ENCODE assay signal across 7 cellular contexts in the genomic region with DNA sequence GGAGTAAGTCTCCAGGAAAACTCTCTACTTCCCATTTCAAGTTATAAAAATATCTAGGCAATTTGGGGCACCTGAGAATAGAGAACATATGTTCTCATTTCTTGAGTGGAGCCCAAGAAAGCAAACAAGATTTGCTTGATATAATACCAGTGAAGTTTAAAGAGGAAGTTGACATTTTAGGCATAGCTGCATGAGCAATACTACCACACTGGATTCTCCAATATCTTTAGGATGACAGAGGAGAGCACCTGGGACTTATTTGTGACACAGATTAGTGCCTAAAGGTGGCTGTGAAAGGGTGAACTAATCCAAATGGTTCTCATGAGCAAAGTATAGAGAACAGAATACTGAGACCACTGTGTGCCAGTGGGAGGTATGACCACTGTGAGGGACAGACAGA.
"Had no signal": no experiment of that assay in that cellular context is flagged by ENCODE, and none has a peak within 500 bp of the region (broad histone marks: within the 10 kb centered on the region; RNA-seq: fewer than 3 reads in every experiment).

No MANE protein-coding gene starts in this region.

- DNase-seq: GM23248, GOT3, H7, HFFc6, IMR-90 had no signal

- ATAC-seq: HCT116, K562 had no signal

- H3K27ac Mint-ChIP-seq: HFFc6 had no signal

- H3K9me3 Mint-ChIP-seq: HFFc6 had no signal
